8 cellular contexts compared by ENCODE assay signal in the genomic region with DNA sequence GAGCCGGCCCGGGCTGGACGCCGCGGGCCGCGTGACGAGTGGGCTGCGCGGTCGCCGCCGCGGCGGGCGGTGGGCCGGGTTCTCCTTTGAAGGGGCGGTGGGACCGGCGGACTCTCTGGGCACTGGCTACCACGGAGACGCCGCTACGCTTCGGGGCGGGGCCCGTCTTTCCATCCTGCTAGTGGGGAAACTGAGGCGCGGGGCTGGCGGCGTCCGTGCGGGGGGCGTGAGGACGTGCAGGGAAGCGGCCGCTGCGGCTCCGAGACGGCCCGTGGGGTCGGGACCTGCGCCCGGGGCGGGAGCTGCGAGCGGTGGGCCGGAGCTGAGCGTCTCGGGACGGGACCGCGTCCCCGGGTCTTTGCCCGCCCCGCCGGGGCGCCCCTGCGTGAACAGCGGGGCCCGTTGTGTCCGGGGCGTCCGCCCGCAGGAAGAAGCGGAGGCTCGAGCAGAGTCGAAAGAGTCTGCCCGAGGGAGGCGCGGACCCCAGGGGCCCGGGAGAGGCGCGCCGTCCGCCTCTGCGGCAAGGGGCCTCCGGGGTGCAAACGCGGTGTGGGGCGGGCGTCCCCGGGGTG. TPM values are rescaled to one million over a fixed set of nuclear protein-coding genes. Genes with fewer than 3 reads are reported as not detected.
A peak's percentile ranks its signal among the peaks of the same experiment; 100 is the strongest.
DNase-seq lines count a peak whose midpoint lies in the region; ATAC-seq and TF ChIP-seq lines count a peak whose summit lies in the region.

No MANE protein-coding gene starts in this region.

- peak overlapping the region; percentile 92 for H2BK5ac ChIP-seq in IMR-90 (ENCODE audit: low read depth, low read length, poor library complexity, severe bottlenecking)

- H3K4me2 ChIP-seq in IMR-90 (ENCODE audit: low read depth, low read length), result peak overlapping the region; percentile 62

- H4K5ac ChIP-seq in IMR-90 (ENCODE audit: low read depth, low read length), result peak overlapping the region; percentile 62; the same call in 1 of the 2 replicates

- H2BK20ac ChIP-seq in IMR-90 (ENCODE audit: low read depth, low read length), result no peak overlapping the region

- peaks cover 25% of the 10 kb centered on the region for H3K4me1 Mint-ChIP-seq in osteocyte (ENCODE audit: unreplicated experiment)

- no peak overlapping the region for H3K56ac ChIP-seq in IMR-90 (ENCODE audit: extremely low read depth, insufficient read depth, low read length)

- peaks cover 16% of the 10 kb centered on the region for H3K36me3 ChIP-seq in IMR-90 (ENCODE audit: control insufficient read depth, insufficient read depth, low read length)
- H3K36me3 ChIP-seq in duodenal mucosa (ENCODE audit: control insufficient read depth in 1 of 2, insufficient read depth in 2 of 2, low read length in 2 of 2), result no peaks in the 10 kb centered on the region

- H3K27me3 Mint-ChIP-seq in osteocyte (ENCODE audit: unreplicated experiment), result no peaks in the 10 kb centered on the region

- BruUV-seq in IMR-90 (replicated peaks; lab: Mats Ljungman, UMichigan), result no TSS peak

- POLR2A ChIA-PET in IMR-90 (lab: Charles Lee; ENCODE audit: unreplicated experiment), result no interaction called here

- no peak overlapping the region for H3K27ac Mint-ChIP-seq in osteocyte (ENCODE audit: unreplicated experiment)

- H4K20me1 ChIP-seq in IMR-90 (ENCODE audit: insufficient read depth, low read length), result peaks cover 37% of the 10 kb centered on the region

- H3K36me3 Mint-ChIP-seq in osteocyte (ENCODE audit: unreplicated experiment), result no peaks in the 10 kb centered on the region

- no peaks in the 10 kb centered on the region for H3K9me3 Mint-ChIP-seq in osteocyte (ENCODE audit: unreplicated experiment)

- H3K9ac ChIP-seq in IMR-90 (ENCODE audit: low read depth, low read length) (peak overlapping the region; percentile 79), duodenal mucosa (ENCODE audit: low read depth in 1 of 2, low read length in 2 of 2) (no peak overlapping the region)

- DNase-seq in GM10266 (ENCODE audit: extremely low spot score) (peak; percentile 74), IMR-90 (no peak), osteocyte (ENCODE audit: extremely low spot score, unreplicated experiment) (no peak), A172 (ENCODE audit: low spot score) (no peak), NCI-H2196 (lab: John Stamatoyannopoulos, UW; ENCODE audit: unreplicated experiment) (no peak), NCI-H226 (no peak)

- no peak for TF ChIP-seq RAD21 in IMR-90 (IDR thresholded peaks at IDR 0.05; ENCODE audit: low read length)

- no peak overlapping the region for H3K23ac ChIP-seq in IMR-90 (ENCODE audit: low read depth, low read length)

- TF ChIP-seq CTCF in GM10266 (IDR thresholded peaks at IDR 0.05; ENCODE audit: control insufficient read depth, insufficient read depth, low read depth, missing control alignments), result no peak
- no peak for TF ChIP-seq CTCF in IMR-90 (conservative IDR thresholded peaks at IDR 0.05; ENCODE audit: low read depth, low read length)
- TF ChIP-seq CTCF in osteocyte (IDR thresholded peaks at IDR 0.05), result no peak

- H2AK9ac ChIP-seq in IMR-90 (replicated peaks; ENCODE audit: low read depth, low read length, poor library complexity), result peak overlapping the region; percentile 90

- H3K9me3 ChIP-seq in IMR-90 (ENCODE audit: control insufficient read depth, insufficient read depth, low read length) (no peaks in the 10 kb centered on the region), duodenal mucosa (ENCODE audit: control insufficient read depth in 1 of 2, low read length in 2 of 2) (peaks cover 0 to 1% of the 10 kb centered on the region in 2 donors)

- dilution Hi-C loops in IMR-90 (cut with HindIII; ENCODE audit: low sequenced_read_pairs, unreplicated experiment), result no loop called here

- peak overlapping the region; percentile 71 for H3K4ac ChIP-seq in IMR-90 (ENCODE audit: low read depth, low read length)

- 4% methylated on average over 26 of the region's 83 CpGs; no CpG with 5 or more reads in 1 of the 2 experiments for WGBS in IMR-90 (ENCODE audit: extremely low coverage in 2 of 2, insufficient read length in 1 of 2), 2 experiments

- in situ Hi-C loops in IMR-90 (cut with MboI; ENCODE audit: low sequenced_read_pairs), result no loop called here

- H2AK5ac ChIP-seq in IMR-90 (ENCODE audit: low read depth, low read length), result no peak overlapping the region; the same call in 1 of the 2 replicates

- no peak overlapping the region; the same call in 1 of the 2 replicates for H3K18ac ChIP-seq in IMR-90 (ENCODE audit: low read depth, low read length)

- peak overlapping the region; percentile 43; the same call in 1 of the 2 replicates for H2BK120ac ChIP-seq in IMR-90 (ENCODE audit: low read depth, low read length)

- CTCF ChIA-PET in IMR-90 (lab: Yijun Ruan, JAX), result interaction anchor here (2.3 kb wide), 1 partner anchor 41 kb away, joined by 11 read pairs; no protein-coding TSS in a partner anchor

- H3K4me1 ChIP-seq in IMR-90 (ENCODE audit: control insufficient read depth, insufficient read depth, low read length) (peaks cover 12% of the 10 kb centered on the region), duodenal mucosa (ENCODE audit: control insufficient read depth in 1 of 2, insufficient read depth in 2 of 2, low read length in 2 of 2) (peaks cover 7 to 9% of the 10 kb centered on the region in 2 donors)

- no peak overlapping the region for H2BK15ac ChIP-seq in IMR-90 (ENCODE audit: low read depth, low read length)

- H3K27me3 ChIP-seq in IMR-90 (ENCODE audit: control insufficient read depth, insufficient read depth, low read length) (no peaks in the 10 kb centered on the region), duodenal mucosa (ENCODE audit: control insufficient read depth in 1 of 2, insufficient read depth in 2 of 2, low read length in 2 of 2) (peaks cover 23 to 28% of the 10 kb centered on the region in 2 donors)

- H4K8ac ChIP-seq in IMR-90 (ENCODE audit: low read depth in 2 of 2, low read length in 2 of 2), result peak overlapping the region; percentile 67 to 77; a peak in 2 of 4 replicates

- H3K27ac ChIP-seq in IMR-90 (ENCODE audit: insufficient read depth, low read length), result peak overlapping the region; percentile 81
- no peak overlapping the region for H3K27ac ChIP-seq in duodenal mucosa (ENCODE audit: low read depth, low read length)

- peak; percentile 23 for ATAC-seq in GM21526 (IDR thresholded peaks at IDR 0.05; ENCODE audit: low FRiP score, unreplicated experiment)
- ATAC-seq in IMR-90 (ENCODE audit: low read depth), result peak; percentile 0; the same call in 1 of the 2 replicates

- peak overlapping the region; percentile 96 for H2AFZ ChIP-seq in IMR-90 (replicated peaks; ENCODE audit: low read length, poor library complexity)

- H3K4me3 Mint-ChIP-seq in osteocyte (ENCODE audit: unreplicated experiment), result peak overlapping the region; percentile 68

- H3K4me3 ChIP-seq in IMR-90 (ENCODE audit: insufficient read depth, low read depth, low read length), result peak overlapping the region; percentile 78
- H3K4me3 ChIP-seq in duodenal mucosa (ENCODE audit: low read depth in 1 of 2, low read length in 2 of 2), result peak overlapping the region; percentile 22 to 62

- H3K14ac ChIP-seq in IMR-90 (replicated peaks; ENCODE audit: low read depth, low read length), result peak overlapping the region; percentile 61; the same call in 1 of the 2 replicates

- intact Hi-C loops in IMR-90 (cut with micrococcal nuclease), result loop anchor here (2.0 to 5.0 kb wide), 3 partner anchors 35 to 85 kb away; a partner anchor contains a TSS

- H3K9me1 ChIP-seq in IMR-90 (ENCODE audit: insufficient read depth, low read length), result peaks cover 10% of the 10 kb centered on the region; the same call in 1 of the 2 replicates

- peak overlapping the region; percentile 43; the same call in 1 of the 2 replicates for H4K91ac ChIP-seq in IMR-90 (ENCODE audit: insufficient read depth, low read depth, low read length)

- peaks cover 0 to 44% of the 10 kb centered on the region in 2 experiments; a peak in 2 of 4 replicates for H3K79me1 ChIP-seq in IMR-90 (ENCODE audit: low read depth in 1 of 2, low read length in 2 of 2)

- no peak for TF ChIP-seq POLR2A in IMR-90 (IDR thresholded peaks at IDR 0.05; ENCODE audit: low read depth, low read length)

TF ChIP-seq in IMR-90, 13 proteins besides CTCF, POLR2A, EP300 and RAD21:
- TF ChIP-seq BHLHE40 (IDR thresholded peaks at IDR 0.05; ENCODE audit: low read depth, low read length), result no peak
- TF ChIP-seq CHD1 (IDR thresholded peaks at IDR 0.05; ENCODE audit: low read depth, low read length), result no peak
- TF ChIP-seq SMC3 (IDR thresholded peaks at IDR 0.05; ENCODE audit: low read depth, low read length), result no peak
- TF ChIP-seq MAZ (IDR thresholded peaks at IDR 0.05; ENCODE audit: borderline replicate concordance, low read depth, low read length), result no peak
- no peak for TF ChIP-seq CEBPB (IDR thresholded peaks at IDR 0.05; ENCODE audit: low read depth, low read length)
- TF ChIP-seq MXI1 (IDR thresholded peaks at IDR 0.05; ENCODE audit: borderline replicate concordance, low read depth, low read length), result no peak
- TF ChIP-seq, protein P1, sequence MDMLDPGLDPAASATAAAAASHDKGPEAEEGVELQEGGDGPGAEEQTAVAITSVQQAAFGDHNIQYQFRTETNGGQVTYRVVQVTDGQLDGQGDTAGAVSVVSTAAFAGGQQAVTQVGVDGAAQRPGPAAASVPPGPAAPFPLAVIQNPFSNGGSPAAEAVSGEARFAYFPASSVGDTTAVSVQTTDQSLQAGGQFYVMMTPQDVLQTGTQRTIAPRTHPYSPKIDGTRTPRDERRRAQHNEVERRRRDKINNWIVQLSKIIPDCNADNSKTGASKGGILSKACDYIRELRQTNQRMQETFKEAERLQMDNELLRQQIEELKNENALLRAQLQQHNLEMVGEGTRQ (IDR thresholded peaks at IDR 0.05; ENCODE audit: low read depth, low read length), result no peak
- TF ChIP-seq, protein P2, sequence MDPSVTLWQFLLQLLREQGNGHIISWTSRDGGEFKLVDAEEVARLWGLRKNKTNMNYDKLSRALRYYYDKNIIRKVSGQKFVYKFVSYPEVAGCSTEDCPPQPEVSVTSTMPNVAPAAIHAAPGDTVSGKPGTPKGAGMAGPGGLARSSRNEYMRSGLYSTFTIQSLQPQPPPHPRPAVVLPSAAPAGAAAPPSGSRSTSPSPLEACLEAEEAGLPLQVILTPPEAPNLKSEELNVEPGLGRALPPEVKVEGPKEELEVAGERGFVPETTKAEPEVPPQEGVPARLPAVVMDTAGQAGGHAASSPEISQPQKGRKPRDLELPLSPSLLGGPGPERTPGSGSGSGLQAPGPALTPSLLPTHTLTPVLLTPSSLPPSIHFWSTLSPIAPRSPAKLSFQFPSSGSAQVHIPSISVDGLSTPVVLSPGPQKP (IDR thresholded peaks at IDR 0.05; ENCODE audit: borderline replicate concordance, low read depth, low read length), result no peak
- TF ChIP-seq NFE2L2 (IDR thresholded peaks at IDR 0.05; ENCODE audit: low read depth, low read length), result no peak

RNA-seq across cellular contexts. Expression of a gene that starts 0.5 kb away (rescaled TPM):
- 134 and 252 TPM in 2 replicates for total RNA-seq in IMR-90 (2012; rRNA removed)
- 181 and 211 TPM in 2 replicates for polyA plus RNA-seq in IMR-90 (2012; rRNA removed)
- polyA plus RNA-seq in IMR-90 (2012; cell fraction: cytosol; rRNA removed), result 221 and 286 TPM in 2 replicates
- 248 and 274 TPM in 2 replicates for polyA plus RNA-seq in IMR-90 (2012; cell fraction: nucleus; rRNA removed; ENCODE audit: low replicate concordance)
- total RNA-seq in osteocyte, result 29.2 and 31.6 TPM in 2 replicates
- total RNA-seq in A172 (2014; rRNA removed; shearing (Covaris generic)), result 67.9 and 79.3 TPM in 2 replicates
